19 cellular contexts compared by ENCODE assay signal in genomic region chr13:75400775-75401174, GRCh38.
DNase-seq lines count a peak whose midpoint lies in the region; ATAC-seq, FAIRE-seq and TF ChIP-seq lines count a peak whose summit lies in the region.
"Had no signal": no experiment of that assay in that cellular context is flagged by ENCODE, and none has a peak within 500 bp of the region (broad histone marks: within the 10 kb centered on the region; RNA-seq: fewer than 3 reads in every experiment).

No MANE protein-coding gene starts in this region.

- intact Hi-C loops in Caco-2 (cut with micrococcal nuclease; ENCODE audit: unreplicated experiment) = no loop called here

- ATAC-seq in GM18907 (IDR thresholded peaks at IDR 0.05; ENCODE audit: unreplicated experiment) = peak; percentile 72
- peak; percentile 79 for ATAC-seq in HG02610 (IDR thresholded peaks at IDR 0.05; ENCODE audit: unreplicated experiment)
- peak; percentile 66 for ATAC-seq in HG03457 (IDR thresholded peaks at IDR 0.05; ENCODE audit: unreplicated experiment)
- ATAC-seq: left colon had no signal

- H3K9me3 Mint-ChIP-seq in Caco-2 (ENCODE audit: unreplicated experiment) = no peaks in the 10 kb centered on the region
- H3K9me3 Mint-ChIP-seq: activated CD4-positive, alpha-beta memory T cell treated with anti-CD3 and anti-CD28 coated beads for 36 hours had no signal

- peaks cover 37% of the 10 kb centered on the region for H3K36me3 Mint-ChIP-seq in Caco-2 (ENCODE audit: insufficient read depth, unreplicated experiment)
- H3K36me3 Mint-ChIP-seq: activated CD4-positive, alpha-beta memory T cell treated with anti-CD3 and anti-CD28 coated beads for 36 hours; activated naive CD8-positive, alpha-beta T cell treated with anti-CD3 and anti-CD28 coated beads, Interleukin-2, amount 10 ng/mL, durations not matched to agents 7 days and 5 days had no signal

- no peaks in the 10 kb centered on the region for H3K9me3 ChIP-seq in Caco-2
- H3K9me3 ChIP-seq in mesenchymal stem cell (ENCODE audit: control insufficient read depth, low read length) = peaks cover 16% of the 10 kb centered on the region
- H3K9me3 ChIP-seq in small intestine (ENCODE audit: control insufficient read depth, low read depth) = peaks cover 1% of the 10 kb centered on the region
- H3K9me3 ChIP-seq: vagina had no signal

- no peak for FAIRE-seq in small intestine (lab: Jason Lieb, UNC)

- H2AFZ ChIP-seq in mesenchymal stem cell (ENCODE audit: low read depth, low read length) = no peak overlapping the region

- H3K23ac ChIP-seq in mesenchymal stem cell (ENCODE audit: low read length in 2 of 2) = no peak overlapping the region

- H2BK12ac ChIP-seq in mesenchymal stem cell (ENCODE audit: low read length in 2 of 2) = no peak overlapping the region

- H2BK120ac ChIP-seq in mesenchymal stem cell (ENCODE audit: low read depth, low read length) = no peak overlapping the region

- no peak overlapping the region for H3K9ac ChIP-seq in mesenchymal stem cell (ENCODE audit: low read length)

- H3K4ac ChIP-seq in mesenchymal stem cell (ENCODE audit: low read depth in 1 of 2, low read length in 2 of 2) = no peak overlapping the region

- no peaks in the 10 kb centered on the region for H3K27me3 ChIP-seq in Caco-2 (replicated peaks; ENCODE audit: control insufficient read depth, insufficient read depth, low read length)
- H3K27me3 ChIP-seq in mesenchymal stem cell (ENCODE audit: control insufficient read depth in 1 of 2, insufficient read depth in 1 of 2, low read length in 2 of 2) = no peaks in the 10 kb centered on the region
- peaks cover 0 to 1% of the 10 kb centered on the region in 2 donors for H3K27me3 ChIP-seq in small intestine (ENCODE audit: control insufficient read depth in 2 of 2, insufficient read depth in 2 of 2, low read length in 2 of 2)
- H3K27me3 ChIP-seq: vagina had no signal

- H3K18ac ChIP-seq in mesenchymal stem cell (ENCODE audit: low read depth in 1 of 2, low read length in 2 of 2) = no peak overlapping the region

- no peak for TF ChIP-seq CTCF in Caco-2 (IDR thresholded peaks at IDR 0.05; ENCODE audit: insufficient read depth in 1 of 2, low read depth in 1 of 2, low read length in 1 of 2, severe bottlenecking in 1 of 2, unreplicated experiment in 1 of 2)

- H3K4me1 ChIP-seq in Caco-2 = peaks cover 65% of the 10 kb centered on the region
- peaks cover 5% of the 10 kb centered on the region for H3K4me1 ChIP-seq in mesenchymal stem cell (ENCODE audit: control insufficient read depth, insufficient read depth, low read depth, low read length)
- H3K4me1 ChIP-seq in small intestine (ENCODE audit: control insufficient read depth in 2 of 2, insufficient read depth in 1 of 2, low read depth in 1 of 2, low read length in 1 of 2) = no peaks in the 10 kb centered on the region
- H3K4me1 ChIP-seq: vagina had no signal

- no peak overlapping the region for H3K14ac ChIP-seq in mesenchymal stem cell (ENCODE audit: low read length in 2 of 2)

- H3K27ac ChIP-seq in mesenchymal stem cell (ENCODE audit: low read length, poor library complexity, severe bottlenecking) (no peak overlapping the region), small intestine (ENCODE audit: low read depth in 1 of 2, low read length in 1 of 2) (no peak overlapping the region)
- H3K27ac ChIP-seq: SK-N-MC, vagina had no signal

- no peak overlapping the region for H2BK15ac ChIP-seq in mesenchymal stem cell (ENCODE audit: low read depth, poor library complexity, severe bottlenecking)

- H2AK5ac ChIP-seq in mesenchymal stem cell (ENCODE audit: low read length, severe bottlenecking) = no peak overlapping the region

- H3K4me2 ChIP-seq in mesenchymal stem cell (ENCODE audit: low read length, poor library complexity, severe bottlenecking) = no peak overlapping the region

- no peak overlapping the region for H2BK5ac ChIP-seq in mesenchymal stem cell (ENCODE audit: low read depth, low read length, poor library complexity, severe bottlenecking)

- H3K27me3 Mint-ChIP-seq in Caco-2 (ENCODE audit: insufficient read depth, unreplicated experiment) = no peaks in the 10 kb centered on the region

- peak overlapping the region; percentile 4 for H3K27ac Mint-ChIP-seq in Caco-2 (ENCODE audit: unreplicated experiment)
- H3K27ac Mint-ChIP-seq: activated CD4-positive, alpha-beta memory T cell treated with anti-CD3 and anti-CD28 coated beads for 36 hours; activated naive CD8-positive, alpha-beta T cell treated with anti-CD3 and anti-CD28 coated beads, Interleukin-2, amount 10 ng/mL, durations not matched to agents 7 days and 5 days; CD4-positive, alpha-beta T cell had no signal

- no peak for DNase-seq in Caco-2
- no peak for DNase-seq in GM19240 (ENCODE audit: insufficient read length, low spot score)
- DNase-seq in mesenchymal stem cell = no peak
- DNase-seq in NCI-H2196 treated with DMSO at 0.1 percent for 48 hours (lab: John Stamatoyannopoulos, UW; ENCODE audit: unreplicated experiment) = no peak
- DNase-seq in small intestine = no peak
- DNase-seq: activated CD4-positive, alpha-beta memory T cell treated with anti-CD3 and anti-CD28 coated beads for 36 hours; activated naive CD8-positive, alpha-beta T cell treated with anti-CD3 and anti-CD28 coated beads, Interleukin-2, amount 10 ng/mL, durations not matched to agents 7 days and 5 days; CD4-positive, alpha-beta T cell; effector CD4-positive, alpha-beta T cell; hypothalamus; left colon; NCI-H2029; NCI-H524 treated with DMSO at 0.1 percent for 48 hours; OCI-M1 had no signal

- H3K4me3 Mint-ChIP-seq in Caco-2 (ENCODE audit: unreplicated experiment) = peak overlapping the region; percentile 1
- H3K4me3 Mint-ChIP-seq: activated CD4-positive, alpha-beta memory T cell treated with anti-CD3 and anti-CD28 coated beads for 36 hours; activated naive CD8-positive, alpha-beta T cell treated with anti-CD3 and anti-CD28 coated beads, Interleukin-2, amount 10 ng/mL, durations not matched to agents 7 days and 5 days; CD4-positive, alpha-beta T cell had no signal

- no peak overlapping the region for H4K91ac ChIP-seq in mesenchymal stem cell (ENCODE audit: low read length)

- POLR2A ChIA-PET in Caco-2 (lab: Charles Lee) = interaction anchor here (0.5 kb wide), 1 partner anchor 18 kb away, joined by 4 read pairs; no protein-coding TSS in a partner anchor

- H3K4me3 ChIP-seq in Caco-2 (ENCODE audit: low read depth, low read length) = no peak overlapping the region
- H3K4me3 ChIP-seq in mesenchymal stem cell (ENCODE audit: insufficient read depth in 1 of 2, low read depth in 1 of 2, low read length in 2 of 2) = no peak overlapping the region
- no peak overlapping the region for H3K4me3 ChIP-seq in small intestine (ENCODE audit: low read depth in 1 of 2, low read length in 2 of 2)
- H3K4me3 ChIP-seq: SK-N-MC, vagina had no signal

- no peak overlapping the region for H4K8ac ChIP-seq in mesenchymal stem cell (ENCODE audit: low read length)

- no TSS peak for BruUV-seq in Caco-2 (replicated peaks; lab: Mats Ljungman, UMichigan)

- CTCF ChIA-PET in Caco-2 (lab: Charles Lee) = no interaction called here

- peaks cover 9% of the 10 kb centered on the region for H3K79me1 ChIP-seq in mesenchymal stem cell (replicated peaks; ENCODE audit: low read length, poor library complexity, severe bottlenecking)

- H3K4me1 Mint-ChIP-seq in Caco-2 (ENCODE audit: low read depth, unreplicated experiment) = peaks cover 29% of the 10 kb centered on the region
- H3K4me1 Mint-ChIP-seq: activated naive CD8-positive, alpha-beta T cell treated with anti-CD3 and anti-CD28 coated beads, Interleukin-2, amount 10 ng/mL, durations not matched to agents 7 days and 5 days had no signal

- WGBS in mesenchymal stem cell = 100% methylated on average over 1 of the region's 1 CpG
- 92 to 100% (median 100%) methylated on average over 1 of the region's 1 CpG for WGBS in small intestine, 3 donors

- H3K36me3 ChIP-seq in Caco-2 (ENCODE audit: control insufficient read depth, insufficient read depth, low read length) (no peaks in the 10 kb centered on the region), mesenchymal stem cell (ENCODE audit: control insufficient read depth in 1 of 2, insufficient read depth in 2 of 2, low read depth in 1 of 2, low read length in 2 of 2) (no peaks in the 10 kb centered on the region), small intestine (ENCODE audit: control insufficient read depth in 2 of 2, insufficient read depth in 2 of 2, low read length in 2 of 2) (no peaks in the 10 kb centered on the region)
- H3K36me3 ChIP-seq: vagina had no signal
